In genomic region chr11:9739108-9739507, GRCh38 we compare ENCODE assay signal across 11 cellular contexts.
DNase-seq lines count a peak whose midpoint lies in the region; ATAC-seq and TF ChIP-seq lines count a peak whose summit lies in the region.
"Had no signal": no experiment of that assay in that cellular context is flagged by ENCODE, and none has a peak within 500 bp of the region (broad histone marks: within the 10 kb centered on the region; RNA-seq: fewer than 3 reads in every experiment).

No MANE protein-coding gene starts in this region.

- POLR2A ChIA-PET in CD4-positive, alpha-beta T cell (lab: Charles Lee): no interaction called here
- POLR2A ChIA-PET in CD8-positive, alpha-beta memory T cell (lab: Charles Lee): interaction anchor here (0.9 kb wide), 1 partner anchor 206 kb away, joined by 3 read pairs; no protein-coding TSS in a partner anchor

- H3K27me3 Mint-ChIP-seq in CD4-positive, alpha-beta T cell: no peaks in the 10 kb centered on the region
- no peaks in the 10 kb centered on the region for H3K27me3 Mint-ChIP-seq in CD8-positive, alpha-beta memory T cell

- H3K9me3 Mint-ChIP-seq in CD4-positive, alpha-beta T cell: peaks cover 14% of the 10 kb centered on the region
- peaks cover 9 to 21% (median 16%) of the 10 kb centered on the region in 5 donors for H3K9me3 Mint-ChIP-seq in CD8-positive, alpha-beta memory T cell

- intact Hi-C loops in CD4-positive, alpha-beta T cell (cut with DNase I, micrococcal nuclease): no loop called here
- intact Hi-C loops in dorsolateral prefrontal cortex (cut with DNase I) (no loop called here), head of caudate nucleus (cut with DNase I) (no loop called here)

- no peak overlapping the region for H3K4me3 ChIP-seq in dorsolateral prefrontal cortex
- H3K4me3 ChIP-seq in CD8-positive, alpha-beta memory T cell (ENCODE audit: low read length): no peak overlapping the region

- H3K4me1 ChIP-seq in CD8-positive, alpha-beta memory T cell (ENCODE audit: insufficient read depth, low read length): no peaks in the 10 kb centered on the region

- no peak for DNase-seq in CD4-positive, alpha-beta T cell
- DNase-seq in dorsolateral prefrontal cortex (no peak), head of caudate nucleus (no peak), NCI-H2196 treated with DMSO at 0.1 percent for 48 hours (lab: John Stamatoyannopoulos, UW; ENCODE audit: unreplicated experiment) (no peak)
- DNase-seq in CD8-positive, alpha-beta memory T cell: no peak
- DNase-seq: hypothalamus; NCI-H2107; stimulated activated naive CD8-positive, alpha-beta T cell treated with anti-CD3 and anti-CD28 coated beads, Interleukin-15, Interleukin-2, amounts not matched to agents 100 U/mL and 50 U/mL, for 24 hours had no signal

- H3K36me3 ChIP-seq in CD8-positive, alpha-beta memory T cell (ENCODE audit: insufficient read depth, low read length): no peaks in the 10 kb centered on the region

- H3K4me3 Mint-ChIP-seq in CD4-positive, alpha-beta T cell: no peak overlapping the region
- H3K4me3 Mint-ChIP-seq in CD8-positive, alpha-beta memory T cell: no peak overlapping the region

- peaks cover 55% of the 10 kb centered on the region for H3K36me3 Mint-ChIP-seq in CD4-positive, alpha-beta T cell (ENCODE audit: low read depth)
- peaks cover 18 to 41% (median 21%) of the 10 kb centered on the region in 3 donors for H3K36me3 Mint-ChIP-seq in CD8-positive, alpha-beta memory T cell

- H3K9me3 ChIP-seq in CD4-positive, alpha-beta T cell (ENCODE audit: control insufficient read depth, low read length): peaks cover 13% of the 10 kb centered on the region
- H3K9me3 ChIP-seq in CD8-positive, alpha-beta memory T cell (ENCODE audit: low read length): no peaks in the 10 kb centered on the region

- peaks cover 13% of the 10 kb centered on the region for H3K4me1 Mint-ChIP-seq in CD4-positive, alpha-beta T cell (ENCODE audit: low read depth)
- H3K4me1 Mint-ChIP-seq in CD8-positive, alpha-beta memory T cell: no peaks in the 10 kb centered on the region

- peak overlapping the region; percentile 79 for H3K27ac Mint-ChIP-seq in CD4-positive, alpha-beta T cell
- no peak overlapping the region for H3K27ac Mint-ChIP-seq in CD8-positive, alpha-beta memory T cell

- TF ChIP-seq CTCF in CD4-positive, alpha-beta T cell (IDR thresholded peaks at IDR 0.05): no peak
- TF ChIP-seq CTCF in dorsolateral prefrontal cortex (IDR thresholded peaks at IDR 0.05 in 54 of 56, conservative IDR thresholded peaks at IDR 0.05 in 2 of 56; ENCODE audit: low read depth in 1 of 56, partially characterized antibody in 56 of 56): no peak

- peak; percentile 91 for ATAC-seq in CD4-positive, alpha-beta T cell (ENCODE audit: poor library complexity)
- ATAC-seq in GM19324 (IDR thresholded peaks at IDR 0.05; ENCODE audit: low FRiP score, unreplicated experiment): peak; percentile 52
- ATAC-seq in HG03432 (IDR thresholded peaks at IDR 0.05; ENCODE audit: unreplicated experiment): peak; percentile 81
- no peak for ATAC-seq in HG02759 (IDR thresholded peaks at IDR 0.05; ENCODE audit: unreplicated experiment)
- ATAC-seq: stimulated activated naive CD8-positive, alpha-beta T cell treated with anti-CD3 and anti-CD28 coated beads, Interleukin-15, Interleukin-2, amounts not matched to agents 100 U/mL and 50 U/mL, for 24 hours had no signal

- no peak overlapping the region for H3K27ac ChIP-seq in CD4-positive, alpha-beta T cell (ENCODE audit: low read depth, low read length)
- peak overlapping the region in 49 of 59 donors; percentile 6 to 77 (median 49) for H3K27ac ChIP-seq in dorsolateral prefrontal cortex
- no peak overlapping the region for H3K27ac ChIP-seq in CD8-positive, alpha-beta memory T cell (ENCODE audit: low read depth, low read length)

- no peaks in the 10 kb centered on the region for H3K27me3 ChIP-seq in CD4-positive, alpha-beta T cell (ENCODE audit: control insufficient read depth, insufficient read depth, low read length)
- H3K27me3 ChIP-seq in dorsolateral prefrontal cortex: no peaks in the 10 kb centered on the region
- no peaks in the 10 kb centered on the region for H3K27me3 ChIP-seq in CD8-positive, alpha-beta memory T cell (ENCODE audit: insufficient read depth, low read length, poor library complexity, severe bottlenecking)

- CTCF ChIA-PET in CD4-positive, alpha-beta T cell (lab: Charles Lee): no interaction called here
- CTCF ChIA-PET in CD8-positive, alpha-beta memory T cell (lab: Charles Lee): no interaction called here

Comparison
In these comparisons a context has a peak if more than half of its experiments do, and no peak if none do; other contexts are left out.
1. H3K27ac ChIP-seq: peak in dorsolateral prefrontal cortex (49 of 59); none in CD4-positive, alpha-beta T cell (single experiment) and CD8-positive, alpha-beta memory T cell (single experiment).